ENCODE assay signal across 2 cellular contexts in genomic region chr16:67534420-67534819, GRCh38.
TF ChIP-seq lines count a peak whose summit lies in the region.

No MANE protein-coding gene starts in this region.

TF ChIP-seq in K562, 482 proteins besides CTCF, POLR2A, EP300 and RAD21:
- TF ChIP-seq ZNF384 (IDR thresholded peaks at IDR 0.05; ENCODE audit: low read depth, low read length), result 0 out of 2 replicates have a peak, but pooled peaks have one; percentile 32
- no peak for TF ChIP-seq MYBL2 (IDR thresholded peaks at IDR 0.05; ENCODE audit: low read depth)
- no peak for TF ChIP-seq MYBL2 (CRISPR knock-in tag; IDR thresholded peaks at IDR 0.05; ENCODE audit: borderline replicate concordance)

TF ChIP-seq in GM23338, 12 proteins besides CTCF, POLR2A, EP300 and RAD21:
- TF ChIP-seq NANOG (IDR thresholded peaks at IDR 0.05; ENCODE audit: borderline replicate concordance) (no peak), REST (IDR thresholded peaks at IDR 0.05; ENCODE audit: unreplicated experiment) (no peak), STAT1 (IDR thresholded peaks at IDR 0.05; ENCODE audit: unreplicated experiment) (no peak), CREB1 (CRISPR knock-in tag; IDR thresholded peaks at IDR 0.05; ENCODE audit: low read depth) (no peak), ETS1 (IDR thresholded peaks at IDR 0.05) (no peak), JUNB (IDR thresholded peaks at IDR 0.05; ENCODE audit: unreplicated experiment) (no peak), EZH2phosphoT487 (IDR thresholded peaks at IDR 0.05; ENCODE audit: unreplicated experiment) (no peak)
TF ChIP-seq in GM23338: peak in this region for 0.
